Comparison of ENCODE assay signal across 16 cellular contexts in genomic region chr6:40805336-40805735, GRCh38.
DNase-seq lines count a peak whose midpoint lies in the region; ATAC-seq, FAIRE-seq and TF ChIP-seq lines count a peak whose summit lies in the region.
"Had no signal": no experiment of that assay in that cellular context is flagged by ENCODE, and none has a peak within 500 bp of the region (broad histone marks: within the 10 kb centered on the region; RNA-seq: fewer than 3 reads in every experiment).

No MANE protein-coding gene starts in this region.

- intact Hi-C loops in K562 (cut with micrococcal nuclease): no loop called here
- intact Hi-C loops in esophagus squamous epithelium (cut with DNase I): no loop called here

- H2AFZ ChIP-seq in K562 (ENCODE audit: low read depth, low read length): no peak overlapping the region
- H2AFZ ChIP-seq: GM23338 had no signal

- H3K27ac ChIP-seq in 22Rv1 (no peak overlapping the region), K562 (ENCODE audit: extremely low read depth, low read depth, low read length) (no peak overlapping the region), esophagus squamous epithelium (peak overlapping the region; percentile 76 to 90 (median 80))
- H3K27ac ChIP-seq: C4-2B had no signal

- CTCF ChIA-PET in K562 (lab: Yijun Ruan, JAX; ENCODE audit: low intra/inter-chr PET ratio): no interaction called here

- TF ChIP-seq EP300 in K562 (IDR thresholded peaks at IDR 0.05; ENCODE audit: low read length): no peak

- no peak for FAIRE-seq in K562 (lab: Jason Lieb, UNC)
- FAIRE-seq: A204.1, GM12878, GM18507 had no signal

- H3K9me3 ChIP-seq in K562 (replicated peaks; ENCODE audit: control insufficient read depth, insufficient read depth, low read depth, low read length) (no peaks in the 10 kb centered on the region), esophagus squamous epithelium (no peaks in the 10 kb centered on the region)
- H3K9me3 ChIP-seq: BE2C had no signal

- no peak overlapping the region for H3K4me3 ChIP-seq in K562
- no peak overlapping the region for H3K4me3 ChIP-seq in esophagus squamous epithelium
- H3K4me3 ChIP-seq: GM12878, GM23338 had no signal

- peak overlapping the region in 1 of 2 experiments; percentile 18; a peak in 1 of 4 replicates for H3K9ac ChIP-seq in K562 (ENCODE audit: insufficient read depth in 1 of 2, low read depth in 2 of 2, low read length in 2 of 2)

- H3K9me1 ChIP-seq in K562 (ENCODE audit: control insufficient read depth, insufficient read depth, low read length): no peaks in the 10 kb centered on the region

- H3K36me3 ChIP-seq in K562 (ENCODE audit: control insufficient read depth, insufficient read depth, low read length) (no peaks in the 10 kb centered on the region), esophagus squamous epithelium (no peaks in the 10 kb centered on the region)
- H3K36me3 ChIP-seq: BE2C had no signal

- BruUV-seq in K562 (replicated peaks; lab: Mats Ljungman, UMichigan): no TSS peak

- TF ChIP-seq RAD21 in K562 (CRISPR knock-in tag; conservative IDR thresholded peaks at IDR 0.05 in 1 of 2, IDR thresholded peaks at IDR 0.05 in 1 of 2): no peak

- H3K4me1 ChIP-seq in K562 (replicated peaks in 1 of 2; ENCODE audit: control insufficient read depth in 2 of 2, insufficient read depth in 2 of 2, low read length in 2 of 2) (no peaks in the 10 kb centered on the region), esophagus squamous epithelium (peaks cover 21 to 70% (median 37%) of the 10 kb centered on the region in 3 donors)
- H3K4me1 ChIP-seq: BE2C had no signal

- TF ChIP-seq POLR2A in K562 (conservative IDR thresholded peaks at IDR 0.05): no peak
- no peak for TF ChIP-seq POLR2A in esophagus squamous epithelium (IDR thresholded peaks at IDR 0.05)

- 0 out of 2 replicates have a peak, but pooled peaks have one; percentile 8 for TF ChIP-seq CTCF in 22Rv1 (IDR thresholded peaks at IDR 0.05)
- no peak for TF ChIP-seq CTCF in K562 (IDR thresholded peaks at IDR 0.05 in 2 of 3, conservative IDR thresholded peaks at IDR 0.05 in 1 of 3; ENCODE audit: insufficient read depth in 2 of 3, low read depth in 1 of 3, low read length in 3 of 3)
- no peak for TF ChIP-seq CTCF in esophagus squamous epithelium (IDR thresholded peaks at IDR 0.05)

- ATAC-seq in K562 (no peak), HG02938 (IDR thresholded peaks at IDR 0.05; ENCODE audit: unreplicated experiment) (no peak), HG02571 (IDR thresholded peaks at IDR 0.05; ENCODE audit: unreplicated experiment) (no peak)
- ATAC-seq: GM12878 had no signal

- POLR2A ChIA-PET in K562 (lab: Yijun Ruan, JAX): interaction anchor here (0.5 kb wide), 1 partner anchor 190 kb away, joined by 3 read pairs; no protein-coding TSS in a partner anchor

- peaks cover 13% of the 10 kb centered on the region; the same call in 1 of the 2 replicates for H4K20me1 ChIP-seq in K562 (replicated peaks; ENCODE audit: control insufficient read depth, insufficient read depth, low read length)

- H3K27me3 ChIP-seq in K562 (ENCODE audit: control insufficient read depth in 2 of 2, insufficient read depth in 2 of 2, low read length in 2 of 2): peaks cover 0 to 17% of the 10 kb centered on the region in 2 experiments; a peak in 2 of 5 replicates
- no peaks in the 10 kb centered on the region for H3K27me3 ChIP-seq in esophagus squamous epithelium
- H3K27me3 ChIP-seq: BE2C had no signal

- DNase-seq in NCI-H82 (lab: John Stamatoyannopoulos, UW) (peak; percentile 88), K562 (ENCODE audit: extremely low read depth in 1 of 4, low spot score in 3 of 4) (no peak), esophagus squamous epithelium (lab: John Stamatoyannopoulos, UW) (no peak)
- no peak for DNase-seq in activated T-cell treated with anti-CD3 and anti-CD28 coated beads, Interleukin-2, amount 50 U/mL, for 1 hour
- DNase-seq: BE2C; CD4-positive, alpha-beta memory T cell; DMS79; H9 had no signal

- H3K4me2 ChIP-seq in K562 (ENCODE audit: insufficient read depth, low read length): no peak overlapping the region
- H3K4me2 ChIP-seq: GM23338 had no signal

- in situ Hi-C loops in K562 (cut with MboI): no loop called here

- WGBS in K562 (ENCODE audit: insufficient coverage, low coverage, missing lambda C conversion rate): 0% methylated on average over 4 of the region's 4 CpGs
- WGBS in esophagus squamous epithelium, 2 donors: 14 to 81% methylated on average over 1 to 4 of the region's 4 CpGs

- no peaks in the 10 kb centered on the region for H3K79me2 ChIP-seq in K562 (ENCODE audit: control insufficient read depth, insufficient read depth, low read length)

TF ChIP-seq in K562, 482 proteins besides CTCF, POLR2A, EP300 and RAD21:
- peak; percentile 55 for TF ChIP-seq MAFG (tag; conservative IDR thresholded peaks at IDR 0.05)
- no peak for TF ChIP-seq KAT8 (IDR thresholded peaks at IDR 0.05; ENCODE audit: low read depth)
- peak; percentile 13; the same call in 1 of the 2 replicates for TF ChIP-seq C11orf30 (IDR thresholded peaks at IDR 0.05; ENCODE audit: low read depth)
- peak; percentile 31 for TF ChIP-seq ZNF316 (IDR thresholded peaks at IDR 0.05)
- no peak for TF ChIP-seq ZNF324 (CRISPR knock-in tag; IDR thresholded peaks at IDR 0.05)
- peak; percentile 47; the same call in 1 of the 2 replicates for TF ChIP-seq NFE2 (IDR thresholded peaks at IDR 0.05; ENCODE audit: low read depth)

Comparison
In these comparisons a context has a peak if more than half of its experiments do, and no peak if none do; other contexts are left out.
1. H3K27ac ChIP-seq: peak in esophagus squamous epithelium (4 of 4); none in 22Rv1 (single experiment) and K562 (single experiment).